ENCODE assay signal across 12 cellular contexts in the genomic region with DNA sequence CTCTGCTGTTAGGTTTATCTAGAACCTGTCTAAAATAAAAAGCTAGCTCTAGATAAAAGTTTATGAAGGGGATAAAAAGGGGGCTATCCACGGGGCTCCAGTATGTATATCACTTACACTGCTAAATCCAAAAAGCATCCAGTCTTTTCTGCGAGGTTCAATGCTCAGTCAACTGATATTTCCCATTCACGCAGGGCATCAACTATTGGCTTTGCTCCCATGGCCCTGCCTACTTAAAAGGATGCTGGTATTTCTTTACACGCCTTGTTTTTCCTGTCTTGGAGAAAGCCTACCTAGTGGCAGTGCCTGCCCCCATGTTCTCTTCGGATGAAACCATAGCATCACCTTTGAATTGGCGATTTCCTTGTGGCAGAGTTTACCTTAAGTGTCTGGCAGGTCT. TPM values are rescaled to one million over a fixed set of nuclear protein-coding genes. Genes with fewer than 3 reads are reported as not detected.
DNase-seq lines count a peak whose midpoint lies in the region; ATAC-seq, FAIRE-seq and TF ChIP-seq lines count a peak whose summit lies in the region.
"Had no signal": no experiment of that assay in that cellular context is flagged by ENCODE, and none has a peak within 500 bp of the region (broad histone marks: within the 10 kb centered on the region; RNA-seq: fewer than 3 reads in every experiment).

No MANE protein-coding gene starts in this region.

- no peak overlapping the region for H3K14ac ChIP-seq in mesenchymal stem cell (ENCODE audit: low read length in 2 of 2)

- H2AFZ ChIP-seq in astrocyte (ENCODE audit: low read depth, low read length), result no peak overlapping the region
- H2AFZ ChIP-seq in mesenchymal stem cell (ENCODE audit: low read depth, low read length), result no peak overlapping the region

- peaks cover 100% of the 10 kb centered on the region for H3K79me2 ChIP-seq in astrocyte (ENCODE audit: insufficient read depth, low read length)

- no peak overlapping the region for H4K8ac ChIP-seq in mesenchymal stem cell (ENCODE audit: low read length)

- H2BK5ac ChIP-seq in mesenchymal stem cell (ENCODE audit: low read depth, low read length, poor library complexity, severe bottlenecking), result no peak overlapping the region

- H3K18ac ChIP-seq in mesenchymal stem cell (ENCODE audit: low read depth in 1 of 2, low read length in 2 of 2), result peak overlapping the region; percentile 8 to 34

- H3K4me2 ChIP-seq in astrocyte (ENCODE audit: low read length) (peak overlapping the region; percentile 60), mesenchymal stem cell (ENCODE audit: low read length, poor library complexity, severe bottlenecking) (no peak overlapping the region)

- no peak overlapping the region for H3K23ac ChIP-seq in mesenchymal stem cell (ENCODE audit: low read length in 2 of 2)

- H3K36me3 ChIP-seq in astrocyte (ENCODE audit: insufficient read depth, low read length), result peaks cover 43% of the 10 kb centered on the region
- H3K36me3 ChIP-seq in mesenchymal stem cell (ENCODE audit: control insufficient read depth in 1 of 2, insufficient read depth in 2 of 2, low read depth in 1 of 2, low read length in 2 of 2), result peaks cover 34% of the 10 kb centered on the region in 2 experiments
- H3K36me3 ChIP-seq in upper lobe of left lung, result peaks cover 0 to 33% (median 7%) of the 10 kb centered on the region in 4 donors

- H3K27ac Mint-ChIP-seq in astrocyte (ENCODE audit: unreplicated experiment), result no peak overlapping the region

- peaks cover 6% of the 10 kb centered on the region for H3K36me3 Mint-ChIP-seq in astrocyte (ENCODE audit: low read depth, unreplicated experiment)

- H2AK5ac ChIP-seq in mesenchymal stem cell (ENCODE audit: low read length, severe bottlenecking), result no peak overlapping the region

- H3K4me3 Mint-ChIP-seq in astrocyte (ENCODE audit: unreplicated experiment), result no peak overlapping the region

- H4K91ac ChIP-seq in mesenchymal stem cell (ENCODE audit: low read length), result no peak overlapping the region

- H3K4me3 ChIP-seq in right cardiac atrium (ENCODE audit: low read length), result no peak overlapping the region
- H3K4me3 ChIP-seq in astrocyte (ENCODE audit: insufficient read depth, low read depth, low read length), result no peak overlapping the region
- H3K4me3 ChIP-seq in mesenchymal stem cell (ENCODE audit: insufficient read depth in 1 of 2, low read depth in 1 of 2, low read length in 2 of 2), result peak overlapping the region in 1 of 2 experiments; percentile 14
- no peak overlapping the region for H3K4me3 ChIP-seq in upper lobe of left lung
- H3K4me3 ChIP-seq: SJCRH30 had no signal

- no peaks in the 10 kb centered on the region for H3K9me3 ChIP-seq in right cardiac atrium (ENCODE audit: control insufficient read depth, low read length)
- H3K9me3 ChIP-seq in astrocyte (ENCODE audit: insufficient read depth, low read depth, low read length), result no peaks in the 10 kb centered on the region
- no peaks in the 10 kb centered on the region for H3K9me3 ChIP-seq in mesenchymal stem cell (ENCODE audit: control insufficient read depth, low read length)
- no peaks in the 10 kb centered on the region for H3K9me3 ChIP-seq in upper lobe of left lung
- H3K9me3 ChIP-seq: Caco-2, SJCRH30 had no signal

- H3K9ac ChIP-seq in astrocyte (ENCODE audit: low read length) (peak overlapping the region; percentile 0), mesenchymal stem cell (ENCODE audit: low read length) (peak overlapping the region; percentile 97)

- peaks cover 29% of the 10 kb centered on the region for H3K4me1 ChIP-seq in right cardiac atrium (ENCODE audit: control insufficient read depth, insufficient read depth, low read length)
- H3K4me1 ChIP-seq in astrocyte (ENCODE audit: insufficient read depth, low read length), result peaks cover 63% of the 10 kb centered on the region
- H3K4me1 ChIP-seq in mesenchymal stem cell (ENCODE audit: control insufficient read depth, insufficient read depth, low read depth, low read length), result peaks cover 35% of the 10 kb centered on the region
- H3K4me1 ChIP-seq in upper lobe of left lung, result peaks cover 75 to 91% (median 85%) of the 10 kb centered on the region in 4 donors

- TF ChIP-seq POLR2A in upper lobe of left lung (IDR thresholded peaks at IDR 0.05), result no peak

- no peak for TF ChIP-seq EP300 in upper lobe of left lung (IDR thresholded peaks at IDR 0.05)

- 40% methylated on average over 6 of the region's 6 CpGs for WGBS in right cardiac atrium
- WGBS in mesenchymal stem cell, result 67% methylated on average over 6 of the region's 6 CpGs
- 44 to 55% methylated on average over 6 of the region's 6 CpGs for WGBS in upper lobe of left lung, 2 donors

- no peak overlapping the region for H2BK120ac ChIP-seq in mesenchymal stem cell (ENCODE audit: low read depth, low read length)

- ATAC-seq in right cardiac atrium, result no peak
- ATAC-seq in left cardiac atrium, result no peak
- no peak for ATAC-seq in upper lobe of left lung (ENCODE audit: low FRiP score in 2 of 2)

- H3K27me3 Mint-ChIP-seq in astrocyte (ENCODE audit: low read depth, unreplicated experiment), result no peaks in the 10 kb centered on the region

- H3K79me1 ChIP-seq in mesenchymal stem cell (replicated peaks; ENCODE audit: low read length, poor library complexity, severe bottlenecking), result no peaks in the 10 kb centered on the region

- H3K27me3 ChIP-seq in right cardiac atrium (ENCODE audit: control insufficient read depth, insufficient read depth), result no peaks in the 10 kb centered on the region
- H3K27me3 ChIP-seq in astrocyte (ENCODE audit: insufficient read depth, low read length), result no peaks in the 10 kb centered on the region
- no peaks in the 10 kb centered on the region for H3K27me3 ChIP-seq in mesenchymal stem cell (ENCODE audit: control insufficient read depth in 1 of 2, insufficient read depth in 1 of 2, low read length in 2 of 2)
- H3K27me3 ChIP-seq in upper lobe of left lung, result no peaks in the 10 kb centered on the region
- H3K27me3 ChIP-seq: SJCRH30 had no signal

- FAIRE-seq in astrocyte (lab: Jason Lieb, UNC), result no peak
- FAIRE-seq in urothelium cell line (lab: Jason Lieb, UNC), result no peak
- FAIRE-seq: H1 had no signal

- no peaks in the 10 kb centered on the region for H3K9me3 Mint-ChIP-seq in astrocyte (ENCODE audit: unreplicated experiment)

- TF ChIP-seq CTCF in astrocyte (IDR thresholded peaks at IDR 0.05; ENCODE audit: insufficient read depth, low read depth, low read length) (no peak), upper lobe of left lung (IDR thresholded peaks at IDR 0.05) (no peak)

- intact Hi-C loops in right cardiac atrium (cut with DNase I), result no loop called here
- intact Hi-C loops in left cardiac atrium (cut with DNase I), result loop anchor here in 1 of 2 donors (5.0 kb wide), 1 partner anchor 231 kb away; no protein-coding TSS in a partner anchor

- H3K4ac ChIP-seq in mesenchymal stem cell (ENCODE audit: low read depth in 1 of 2, low read length in 2 of 2), result no peak overlapping the region

- DNase-seq in right cardiac atrium (no peak), left cardiac atrium (no peak), astrocyte (ENCODE audit: low read depth) (no peak), mesenchymal stem cell (no peak), upper lobe of left lung (no peak), urothelium cell line (ENCODE audit: low spot score) (no peak), cortex of kidney (lab: John Stamatoyannopoulos, UW) (no peak), putamen (ENCODE audit: low spot score) (no peak)
- DNase-seq: activated effector memory CD4-positive, alpha-beta T cell treated with anti-CD3 and anti-CD28 coated beads, Interleukin-2, amount 50 U/mL, for 16 hours; Caco-2 had no signal

- peaks cover 100% of the 10 kb centered on the region for H4K20me1 ChIP-seq in astrocyte (ENCODE audit: insufficient read depth, low read length)

- H3K27ac ChIP-seq in right cardiac atrium (ENCODE audit: low read length), result peak overlapping the region; percentile 68
- no peak overlapping the region for H3K27ac ChIP-seq in astrocyte (ENCODE audit: low read depth, low read length)
- no peak overlapping the region for H3K27ac ChIP-seq in mesenchymal stem cell (ENCODE audit: low read length, poor library complexity, severe bottlenecking)
- peak overlapping the region; percentile 42 to 95 (median 56) for H3K27ac ChIP-seq in upper lobe of left lung
- H3K27ac ChIP-seq: SJCRH30 had no signal

- H3K4me1 Mint-ChIP-seq in astrocyte (ENCODE audit: low read depth, unreplicated experiment), result peaks cover 43% of the 10 kb centered on the region

- H2BK15ac ChIP-seq in mesenchymal stem cell (ENCODE audit: low read depth, poor library complexity, severe bottlenecking), result no peak overlapping the region

- H2BK12ac ChIP-seq in mesenchymal stem cell (ENCODE audit: low read length in 2 of 2), result no peak overlapping the region

RNA-seq across cellular contexts. Expression of gene SPRY4, which starts 8.1 kb away (rescaled TPM):
- 10 to 100 TPM in 2 of 4 donors, 1 to 10 TPM in 2; 8.3 to 18.3 (median 11.7) TPM for total RNA-seq in right cardiac atrium
- 8.1 TPM for polyA plus RNA-seq in right cardiac atrium
- total RNA-seq in left cardiac atrium, result 10 to 100 TPM; 13.3 to 30.6 TPM
- 19.4 and 23.4 TPM in 2 replicates for total RNA-seq in astrocyte
- 98.3 TPM for polyA plus RNA-seq in mesenchymal stem cell (2013, experiment 1 of 2)
- 95.2 TPM for polyA plus RNA-seq in mesenchymal stem cell (2013, experiment 2 of 2)
- total RNA-seq in upper lobe of left lung, result 10 to 100 TPM; 30.4 to 81.2 (median 43.3) TPM

Comparison
In these comparisons a context has a peak if more than half of its experiments do, and no peak if none do; other contexts are left out.
1. H3K27ac ChIP-seq: peak in right cardiac atrium (single experiment) and upper lobe of left lung (4 of 4); none in astrocyte (single experiment) and mesenchymal stem cell (single experiment).